9 cellular contexts compared by ENCODE assay signal in genomic region chr17:77666881-77667395, GRCh38.
DNase-seq lines count a peak whose midpoint lies in the region; ATAC-seq and TF ChIP-seq lines count a peak whose summit lies in the region.
"Had no signal": no experiment of that assay in that cellular context is flagged by ENCODE, and none has a peak within 500 bp of the region (broad histone marks: within the 10 kb centered on the region; RNA-seq: fewer than 3 reads in every experiment).

No MANE protein-coding gene starts in this region.

- no peak for TF ChIP-seq EP300 in esophagus muscularis mucosa (IDR thresholded peaks at IDR 0.05)

- no peak overlapping the region for H3K27ac ChIP-seq in esophagus muscularis mucosa (replicated peaks in 1 of 4)

- peaks cover 4 to 10% (median 7%) of the 10 kb centered on the region in 4 donors for H3K4me1 ChIP-seq in esophagus muscularis mucosa

- DNase-seq in KG1 (lab: John Stamatoyannopoulos, UW), result peak; percentile 25
- DNase-seq in activated CD4-positive, alpha-beta T cell treated with anti-CD3 and anti-CD28 coated beads, Interleukin-2, amount 10 ng/mL, durations not matched to agents 24 days and 14 days, result peak; percentile 95
- peak; percentile 54 for DNase-seq in effector CD4-positive, alpha-beta T cell
- peak; percentile 48 to 87 for DNase-seq in stimulated activated effector memory CD8-positive, alpha-beta T cell treated with anti-CD3 and anti-CD28 coated beads, Interleukin-12 subunit alpha, Interleukin-12 subunit beta, amount 100 ng/mL, for 72 hours (ENCODE audit: low spot score in 2 of 2)
- DNase-seq in esophagus muscularis mucosa (ENCODE audit: extremely low spot score), result no peak
- DNase-seq in CD14-positive monocyte (ENCODE audit: low spot score), result no peak
- DNase-seq in NCI-H2196 treated with DMSO at 0.1 percent for 48 hours (lab: John Stamatoyannopoulos, UW; ENCODE audit: unreplicated experiment), result no peak
- DNase-seq in osteocyte (ENCODE audit: extremely low spot score, unreplicated experiment), result no peak
- DNase-seq: nucleus accumbens had no signal

- peaks cover 34% of the 10 kb centered on the region for H3K4me1 Mint-ChIP-seq in activated CD4-positive, alpha-beta T cell treated with anti-CD3 and anti-CD28 coated beads, Interleukin-2, amount 10 ng/mL, durations not matched to agents 24 days and 14 days
- peaks cover 33% of the 10 kb centered on the region for H3K4me1 Mint-ChIP-seq in stimulated activated effector memory CD8-positive, alpha-beta T cell treated with anti-CD3 and anti-CD28 coated beads, Interleukin-12 subunit alpha, Interleukin-12 subunit beta, amount 100 ng/mL, for 72 hours
- peaks cover 13% of the 10 kb centered on the region for H3K4me1 Mint-ChIP-seq in CD14-positive monocyte
- no peaks in the 10 kb centered on the region for H3K4me1 Mint-ChIP-seq in osteocyte (ENCODE audit: unreplicated experiment)

- peak overlapping the region; percentile 97 for H3K27ac Mint-ChIP-seq in activated CD4-positive, alpha-beta T cell treated with anti-CD3 and anti-CD28 coated beads, Interleukin-2, amount 10 ng/mL, durations not matched to agents 24 days and 14 days
- H3K27ac Mint-ChIP-seq in stimulated activated effector memory CD8-positive, alpha-beta T cell treated with anti-CD3 and anti-CD28 coated beads, Interleukin-12 subunit alpha, Interleukin-12 subunit beta, amount 100 ng/mL, for 72 hours, result peak overlapping the region; percentile 98
- peak overlapping the region in 2 of 7 donors; percentile 12 to 16 for H3K27ac Mint-ChIP-seq in CD14-positive monocyte
- no peak overlapping the region for H3K27ac Mint-ChIP-seq in osteocyte (ENCODE audit: unreplicated experiment)

- TF ChIP-seq POLR2A in esophagus muscularis mucosa (IDR thresholded peaks at IDR 0.05; ENCODE audit: low read depth), result no peak

- H3K27me3 Mint-ChIP-seq in activated CD4-positive, alpha-beta T cell treated with anti-CD3 and anti-CD28 coated beads, Interleukin-2, amount 10 ng/mL, durations not matched to agents 24 days and 14 days, result no peaks in the 10 kb centered on the region
- H3K27me3 Mint-ChIP-seq in CD14-positive monocyte (ENCODE audit: low read depth in 3 of 3), result peaks cover 2 to 8% (median 4%) of the 10 kb centered on the region in 3 donors
- H3K27me3 Mint-ChIP-seq in osteocyte (ENCODE audit: unreplicated experiment), result peaks cover 25% of the 10 kb centered on the region

- peaks cover 37% of the 10 kb centered on the region for H3K36me3 Mint-ChIP-seq in activated CD4-positive, alpha-beta T cell treated with anti-CD3 and anti-CD28 coated beads, Interleukin-2, amount 10 ng/mL, durations not matched to agents 24 days and 14 days (ENCODE audit: low read depth)
- peaks cover 7% of the 10 kb centered on the region for H3K36me3 Mint-ChIP-seq in stimulated activated effector memory CD8-positive, alpha-beta T cell treated with anti-CD3 and anti-CD28 coated beads, Interleukin-12 subunit alpha, Interleukin-12 subunit beta, amount 100 ng/mL, for 72 hours
- no peaks in the 10 kb centered on the region for H3K36me3 Mint-ChIP-seq in CD14-positive monocyte
- no peaks in the 10 kb centered on the region for H3K36me3 Mint-ChIP-seq in osteocyte (ENCODE audit: unreplicated experiment)

- no peaks in the 10 kb centered on the region for H3K27me3 ChIP-seq in esophagus muscularis mucosa

- H3K4me3 ChIP-seq in esophagus muscularis mucosa, result no peak overlapping the region

- H3K4me3 Mint-ChIP-seq in activated CD4-positive, alpha-beta T cell treated with anti-CD3 and anti-CD28 coated beads, Interleukin-2, amount 10 ng/mL, durations not matched to agents 24 days and 14 days, result peak overlapping the region; percentile 88
- peak overlapping the region; percentile 88 for H3K4me3 Mint-ChIP-seq in stimulated activated effector memory CD8-positive, alpha-beta T cell treated with anti-CD3 and anti-CD28 coated beads, Interleukin-12 subunit alpha, Interleukin-12 subunit beta, amount 100 ng/mL, for 72 hours
- H3K4me3 Mint-ChIP-seq in CD14-positive monocyte (no peak overlapping the region), osteocyte (ENCODE audit: unreplicated experiment) (no peak overlapping the region)

- peaks cover 20% of the 10 kb centered on the region for H3K9me3 Mint-ChIP-seq in activated CD4-positive, alpha-beta T cell treated with anti-CD3 and anti-CD28 coated beads, Interleukin-2, amount 10 ng/mL, durations not matched to agents 24 days and 14 days
- peaks cover 10% of the 10 kb centered on the region for H3K9me3 Mint-ChIP-seq in stimulated activated effector memory CD8-positive, alpha-beta T cell treated with anti-CD3 and anti-CD28 coated beads, Interleukin-12 subunit alpha, Interleukin-12 subunit beta, amount 100 ng/mL, for 72 hours
- H3K9me3 Mint-ChIP-seq in CD14-positive monocyte (peaks cover 8 to 25% (median 18%) of the 10 kb centered on the region in 7 donors), osteocyte (ENCODE audit: unreplicated experiment) (peaks cover 14% of the 10 kb centered on the region)

- H3K9me3 ChIP-seq in esophagus muscularis mucosa, result peaks cover 0 to 8% (median 3%) of the 10 kb centered on the region in 4 donors

- ATAC-seq in stimulated activated effector memory CD8-positive, alpha-beta T cell treated with anti-CD3 and anti-CD28 coated beads, Interleukin-12 subunit alpha, Interleukin-12 subunit beta, amount 100 ng/mL, for 72 hours, result peak; percentile 92

- H3K36me3 ChIP-seq in esophagus muscularis mucosa, result no peaks in the 10 kb centered on the region

- intact Hi-C loops in activated CD4-positive, alpha-beta T cell treated with anti-CD3 and anti-CD28 coated beads, Interleukin-2, amount 10 ng/mL, durations not matched to agents 24 days and 14 days (cut with micrococcal nuclease), result loop anchor here (1.0 to 10.0 kb wide), 4 partner anchors 22 to 334 kb away; no protein-coding TSS in a partner anchor
- intact Hi-C loops in esophagus muscularis mucosa (cut with DNase I) (no loop called here), CD14-positive monocyte (cut with micrococcal nuclease) (no loop called here)

- WGBS in esophagus muscularis mucosa, result 63% methylated on average over 7 of the region's 7 CpGs

- TF ChIP-seq CTCF in esophagus muscularis mucosa (IDR thresholded peaks at IDR 0.05), result no peak
- TF ChIP-seq CTCF in CD14-positive monocyte (IDR thresholded peaks at IDR 0.05), result no peak
- TF ChIP-seq CTCF in osteocyte (IDR thresholded peaks at IDR 0.05), result no peak

Comparison
In these comparisons a context has a peak if more than half of its experiments do, and no peak if none do; other contexts are left out.
1. DNase-seq: peak in KG1 (single experiment), activated CD4-positive, alpha-beta T cell treated with anti-CD3 and anti-CD28 coated beads, Interleukin-2, amount 10 ng/mL, durations not matched to agents 24 days and 14 days (single experiment), effector CD4-positive, alpha-beta T cell (single experiment) and stimulated activated effector memory CD8-positive, alpha-beta T cell treated with anti-CD3 and anti-CD28 coated beads, Interleukin-12 subunit alpha, Interleukin-12 subunit beta, amount 100 ng/mL, for 72 hours (2 of 2); none in esophagus muscularis mucosa (single experiment), CD14-positive monocyte (single experiment), NCI-H2196 treated with DMSO at 0.1 percent for 48 hours (single experiment) and osteocyte (single experiment).
2. H3K4me3 Mint-ChIP-seq: peak in activated CD4-positive, alpha-beta T cell treated with anti-CD3 and anti-CD28 coated beads, Interleukin-2, amount 10 ng/mL, durations not matched to agents 24 days and 14 days (single experiment) and stimulated activated effector memory CD8-positive, alpha-beta T cell treated with anti-CD3 and anti-CD28 coated beads, Interleukin-12 subunit alpha, Interleukin-12 subunit beta, amount 100 ng/mL, for 72 hours (single experiment); none in CD14-positive monocyte (0 of 2) and osteocyte (single experiment).